In the genomic region with DNA sequence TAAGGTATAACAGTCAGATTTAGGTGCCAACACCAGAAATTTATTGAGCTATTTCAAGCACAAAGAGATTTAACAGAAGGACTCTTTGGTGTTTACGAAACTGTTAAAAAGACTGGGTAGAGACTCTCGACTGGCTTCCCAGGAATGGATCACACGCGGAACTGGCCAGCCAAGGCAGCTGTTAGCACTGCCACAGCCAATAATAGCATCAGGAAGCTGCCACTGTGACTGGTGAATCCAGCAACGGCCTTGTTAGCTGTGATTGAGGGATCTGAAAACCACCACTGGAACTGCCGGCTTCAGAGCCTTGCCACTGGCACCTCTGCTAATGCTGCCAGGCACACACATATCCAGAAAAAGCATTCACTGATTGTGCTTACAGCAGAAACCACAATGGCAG, we compare ENCODE assay signal across 25 cellular contexts. TPM values are rescaled to one million over a fixed set of nuclear protein-coding genes. Genes with fewer than 3 reads are reported as not detected.
"Had no signal": no experiment of that assay in that cellular context is flagged by ENCODE, and none has a peak within 500 bp of the region (broad histone marks: within the 10 kb centered on the region; RNA-seq: fewer than 3 reads in every experiment).

No MANE protein-coding gene starts in this region.

- FAIRE-seq: colon, frontal cortex had no signal

- DNase-seq: dorsolateral prefrontal cortex; effector CD4-positive, alpha-beta T cell; mesendoderm; midbrain; naive thymus-derived CD8-positive, alpha-beta T cell; nephron progenitor cell; nucleus accumbens; right lobe of liver; stimulated activated CD4-positive, alpha-beta T cell treated with anti-CD3 and anti-CD28 coated beads, Interleukin-2, amount 100 ng/mL, for 24 hours; stimulated activated CD4-positive, alpha-beta T cell treated with anti-CD3 and anti-CD28 coated beads, Interleukin-4, amount 100 ng/mL, for 24 hours; stimulated activated naive CD4-positive, alpha-beta T cell treated with Interleukin-2 at 50 U/mL for 16 hours; stomach; thyroid gland; trophoblast cell had no signal

- H3K27ac ChIP-seq: dorsolateral prefrontal cortex, hepatocyte, prostate gland, right lobe of liver, stomach, thyroid gland, vagina had no signal

- H3K4me2 ChIP-seq: hepatocyte had no signal

- ATAC-seq: naive thymus-derived CD8-positive, alpha-beta T cell; right lobe of liver; stimulated activated effector memory CD8-positive, alpha-beta T cell treated with anti-CD3 and anti-CD28 coated beads, Interleukin-12 subunit alpha, Interleukin-12 subunit beta, amount 100 ng/mL, for 72 hours had no signal

- H3K79me2 ChIP-seq: hepatocyte had no signal

- H3K9me3 ChIP-seq: prostate gland, right lobe of liver, thyroid gland, vagina had no signal

- H3K4me1 ChIP-seq: prostate gland, vagina had no signal

- H2AFZ ChIP-seq: hepatocyte had no signal

- H3K4me3 ChIP-seq: dorsolateral prefrontal cortex, hepatocyte, prostate gland, right lobe of liver, stomach, thyroid gland, vagina had no signal

- H3K36me3 ChIP-seq: prostate gland, right lobe of liver, stomach, thyroid gland, vagina had no signal

RNA-seq across cellular contexts. Expression of gene SIM2, which starts 10.6 kb away (rescaled TPM):
- total RNA-seq: cerebellum; fibroblast of villous mesenchyme; frontal cortex; lung microvascular endothelial cell; naive thymus-derived CD8-positive, alpha-beta T cell; right lobe of liver; subcutaneous adipose tissue; temporal lobe; thyroid gland; vagina had no signal
